11 cellular contexts compared by ENCODE assay signal in the genomic region with DNA sequence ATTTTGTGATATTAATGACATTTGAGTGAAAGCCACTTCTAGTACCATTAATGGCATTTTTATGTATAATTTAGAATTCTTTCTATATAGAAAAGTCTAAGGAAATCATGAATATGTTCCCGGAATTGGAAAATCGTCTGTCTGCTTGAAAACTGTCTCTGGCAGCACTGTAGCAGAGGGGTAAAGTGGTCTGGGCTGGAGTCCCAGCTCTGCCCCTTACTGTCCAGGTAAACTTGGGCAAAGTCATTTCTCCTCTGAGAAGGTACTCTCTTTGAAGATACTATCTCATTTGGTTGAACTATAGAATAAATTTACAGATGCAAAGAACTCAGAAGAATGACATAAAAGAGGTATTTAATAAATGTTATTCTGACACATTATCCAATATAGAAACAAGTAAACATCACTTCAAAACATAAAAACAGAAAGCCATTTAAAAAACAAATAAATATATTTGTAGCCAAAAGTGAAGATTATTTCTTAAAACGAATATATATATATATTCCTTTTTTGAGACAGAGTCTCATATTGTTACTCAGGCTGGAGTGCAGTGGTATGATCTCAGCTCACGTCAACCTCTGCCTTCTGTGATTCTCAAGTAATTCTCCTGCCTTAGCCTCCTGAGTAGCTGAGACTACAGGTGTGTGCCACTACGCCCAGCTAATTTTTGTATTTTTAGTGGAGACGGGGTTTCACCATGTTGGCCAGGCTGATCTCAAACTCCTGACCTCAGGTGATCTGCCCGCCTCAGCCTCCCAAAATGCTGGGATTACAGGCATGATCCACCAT.
DNase-seq lines count a peak whose midpoint lies in the region; ATAC-seq and TF ChIP-seq lines count a peak whose summit lies in the region.
"Had no signal": no experiment of that assay in that cellular context is flagged by ENCODE, and none has a peak within 500 bp of the region (broad histone marks: within the 10 kb centered on the region; RNA-seq: fewer than 3 reads in every experiment).

No MANE protein-coding gene starts in this region.

- ATAC-seq in effector memory CD8-positive, alpha-beta T cell (replicated peaks) = no peak

- H3K4me3 ChIP-seq in vagina = no peak overlapping the region

- CTCF ChIA-PET in activated naive CD4-positive, alpha-beta T cell treated with anti-CD3 and anti-CD28 coated beads, Interleukin-2, amount 10 ng/mL, durations not matched to agents 7 days and 5 days (lab: Charles Lee) = interaction anchor here (1.0 to 1.5 kb wide), 4 partner anchors 149 to 204 kb away, joined by 3 to 12 read pairs (median 4); a partner anchor contains a TSS

- H3K27me3 ChIP-seq in vagina = no peaks in the 10 kb centered on the region

- H3K27ac ChIP-seq in vagina = peak overlapping the region; percentile 9

- no peak for TF ChIP-seq POLR2A in vagina (IDR thresholded peaks at IDR 0.05)

- intact Hi-C loops in vagina (cut with DNase I) = no loop called here

- H3K4me1 Mint-ChIP-seq in activated naive CD4-positive, alpha-beta T cell treated with anti-CD3 and anti-CD28 coated beads, Interleukin-2, amount 10 ng/mL, durations not matched to agents 7 days and 5 days = peaks cover 82% of the 10 kb centered on the region
- peaks cover 37 to 69% of the 10 kb centered on the region in 2 donors for H3K4me1 Mint-ChIP-seq in effector memory CD8-positive, alpha-beta T cell (ENCODE audit: low read depth in 2 of 2)

- peaks cover 2% of the 10 kb centered on the region for H3K36me3 Mint-ChIP-seq in activated naive CD4-positive, alpha-beta T cell treated with anti-CD3 and anti-CD28 coated beads, Interleukin-2, amount 10 ng/mL, durations not matched to agents 7 days and 5 days
- H3K36me3 Mint-ChIP-seq in effector memory CD8-positive, alpha-beta T cell (ENCODE audit: insufficient read depth) = peaks cover 23% of the 10 kb centered on the region
- H3K36me3 Mint-ChIP-seq: type B pancreatic cell had no signal

- no peak for DNase-seq in activated naive CD4-positive, alpha-beta T cell treated with anti-CD3 and anti-CD28 coated beads, Interleukin-2, amount 10 ng/mL, durations not matched to agents 7 days and 5 days
- DNase-seq in activated naive CD4-positive, alpha-beta T cell treated with Interleukin-2 at 50 U/mL for 16 hours = no peak
- DNase-seq in RPMI8226 (peak; percentile 23), vagina (ENCODE audit: extremely low spot score in 2 of 2) (no peak), amniotic stem cell (lab: John Stamatoyannopoulos, UW) (no peak), NCI-H345 treated with DMSO at 0.1 percent for 48 hours (lab: John Stamatoyannopoulos, UW; ENCODE audit: unreplicated experiment) (no peak), GM03348 (ENCODE audit: low spot score) (no peak)
- DNase-seq in effector memory CD8-positive, alpha-beta T cell = no peak
- DNase-seq: activated effector memory CD4-positive, alpha-beta T cell treated with Interleukin-2 at 50 U/mL for 16 hours; NCI-H1092 had no signal

- peak overlapping the region; percentile 71 for H3K4me3 Mint-ChIP-seq in activated naive CD4-positive, alpha-beta T cell treated with anti-CD3 and anti-CD28 coated beads, Interleukin-2, amount 10 ng/mL, durations not matched to agents 7 days and 5 days
- H3K4me3 Mint-ChIP-seq in effector memory CD8-positive, alpha-beta T cell = peak overlapping the region; percentile 1 to 92
- H3K4me3 Mint-ChIP-seq: type B pancreatic cell had no signal

- no peaks in the 10 kb centered on the region for H3K27me3 Mint-ChIP-seq in activated naive CD4-positive, alpha-beta T cell treated with anti-CD3 and anti-CD28 coated beads, Interleukin-2, amount 10 ng/mL, durations not matched to agents 7 days and 5 days
- no peaks in the 10 kb centered on the region for H3K27me3 Mint-ChIP-seq in effector memory CD8-positive, alpha-beta T cell
- H3K27me3 Mint-ChIP-seq: type B pancreatic cell had no signal

- H3K9me3 Mint-ChIP-seq in activated naive CD4-positive, alpha-beta T cell treated with anti-CD3 and anti-CD28 coated beads, Interleukin-2, amount 10 ng/mL, durations not matched to agents 7 days and 5 days = no peaks in the 10 kb centered on the region
- no peaks in the 10 kb centered on the region for H3K9me3 Mint-ChIP-seq in effector memory CD8-positive, alpha-beta T cell
- H3K9me3 Mint-ChIP-seq: type B pancreatic cell had no signal

- H3K36me3 ChIP-seq in vagina = no peaks in the 10 kb centered on the region

- peaks cover 13% of the 10 kb centered on the region for H3K4me1 ChIP-seq in vagina

- no peaks in the 10 kb centered on the region for H3K9me3 ChIP-seq in vagina

- peak overlapping the region; percentile 98 for H3K27ac Mint-ChIP-seq in activated naive CD4-positive, alpha-beta T cell treated with anti-CD3 and anti-CD28 coated beads, Interleukin-2, amount 10 ng/mL, durations not matched to agents 7 days and 5 days
- peak overlapping the region; percentile 89 to 99 for H3K27ac Mint-ChIP-seq in effector memory CD8-positive, alpha-beta T cell
- H3K27ac Mint-ChIP-seq: type B pancreatic cell had no signal

- TF ChIP-seq CTCF in vagina (IDR thresholded peaks at IDR 0.05) = no peak
